In the genomic region with DNA sequence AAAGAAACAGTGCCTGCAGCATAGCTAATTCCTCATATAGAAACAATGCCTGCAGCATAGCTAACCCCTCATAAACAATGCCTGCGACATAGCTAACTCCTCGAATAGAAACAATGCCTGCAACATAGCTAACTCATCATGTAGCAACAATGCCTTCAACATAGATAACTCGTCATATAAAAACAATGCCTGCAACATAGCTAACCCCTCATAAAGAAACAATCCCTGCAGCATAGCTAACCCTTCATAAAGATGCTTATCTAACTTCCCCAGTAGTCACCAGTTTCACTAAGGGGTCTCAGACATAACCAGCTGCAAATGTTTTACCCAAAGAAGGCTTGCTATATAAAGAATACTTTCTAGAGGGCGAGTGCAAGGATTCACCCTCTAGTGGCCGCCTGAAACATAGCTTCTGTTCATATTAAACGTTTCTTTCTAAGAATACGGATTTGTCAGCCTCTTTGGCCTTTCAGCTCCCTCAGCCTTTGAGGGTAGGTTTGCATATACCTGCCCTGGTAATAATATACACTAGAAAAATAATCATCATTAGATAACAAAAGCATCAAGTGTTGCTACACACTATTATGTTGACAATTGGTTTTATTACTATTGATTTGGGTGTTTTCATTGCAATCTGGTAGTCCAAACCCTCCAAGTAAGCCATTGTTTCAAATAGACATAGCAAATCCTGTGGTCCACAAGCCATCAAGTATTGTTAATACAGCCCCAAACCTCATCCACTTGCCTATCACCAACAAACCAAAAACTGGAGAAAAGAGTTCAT, we compare ENCODE assay signal across 8 cellular contexts. TPM values are rescaled to one million over a fixed set of nuclear protein-coding genes. Genes with fewer than 3 reads are reported as not detected.
DNase-seq lines count a peak whose midpoint lies in the region; ATAC-seq and TF ChIP-seq lines count a peak whose summit lies in the region.

No MANE protein-coding gene starts in this region.

- no peak overlapping the region for H3K27ac Mint-ChIP-seq in progenitor cell of endocrine pancreas

- H3K4me2 ChIP-seq in Loucy (ENCODE audit: low read depth, low read length, poor library complexity, severe bottlenecking) = no peak overlapping the region

- H3K27me3 ChIP-seq in Loucy (ENCODE audit: insufficient read depth, low read length, poor library complexity, severe bottlenecking) = no peaks in the 10 kb centered on the region

- no peak overlapping the region for H2AFZ ChIP-seq in Loucy (ENCODE audit: low read length)

- H4K20me1 ChIP-seq in Loucy (ENCODE audit: insufficient read depth, low read length, poor library complexity, severe bottlenecking) = no peaks in the 10 kb centered on the region

- H3K9me3 Mint-ChIP-seq in progenitor cell of endocrine pancreas (ENCODE audit: low read depth) = no peaks in the 10 kb centered on the region

- DNase-seq in GM04503 (ENCODE audit: low read depth) (peak; percentile 11), epithelial cell of proximal tubule (ENCODE audit: low read depth) (no peak), progenitor cell of endocrine pancreas (ENCODE audit: low spot score, unreplicated experiment) (no peak), NCI-H2196 (lab: John Stamatoyannopoulos, UW; ENCODE audit: unreplicated experiment) (no peak), NCI-H2107 treated with DMSO at 0.1 percent for 48 hours (lab: John Stamatoyannopoulos, UW; ENCODE audit: unreplicated experiment) (no peak), NCI-H524 treated with DMSO at 0.1 percent for 48 hours (lab: John Stamatoyannopoulos, UW) (no peak)

- no peak overlapping the region for H3K4me3 Mint-ChIP-seq in progenitor cell of endocrine pancreas (ENCODE audit: low read depth)

- H3K4me1 ChIP-seq in Loucy (ENCODE audit: insufficient read depth, low read length, poor library complexity, severe bottlenecking) = peaks cover 6% of the 10 kb centered on the region

- no peaks in the 10 kb centered on the region for H3K9me3 ChIP-seq in Loucy (ENCODE audit: insufficient read depth, low read depth, low read length)

- no peaks in the 10 kb centered on the region for H3K79me2 ChIP-seq in Loucy (ENCODE audit: insufficient read depth, low read length)

- no peak overlapping the region for H3K4me3 ChIP-seq in Loucy (ENCODE audit: low read length, poor library complexity, severe bottlenecking)
- H3K4me3 ChIP-seq in epithelial cell of proximal tubule (ENCODE audit: low read depth, low read length) = no peak overlapping the region

- H3K9ac ChIP-seq in Loucy (ENCODE audit: low read depth, low read length, poor library complexity, severe bottlenecking) = no peak overlapping the region

- no peaks in the 10 kb centered on the region for H3K36me3 Mint-ChIP-seq in progenitor cell of endocrine pancreas (ENCODE audit: insufficient read depth)

- no peaks in the 10 kb centered on the region for H3K9me2 ChIP-seq in Loucy (replicated peaks; ENCODE audit: low read depth, low read length)

- no peaks in the 10 kb centered on the region for H3F3A ChIP-seq in Loucy (ENCODE audit: low read depth)

- peaks cover 11% of the 10 kb centered on the region; the same call in 1 of the 2 replicates for H3K36me3 ChIP-seq in Loucy (ENCODE audit: insufficient read depth, low read length)

- no peaks in the 10 kb centered on the region for H3K4me1 Mint-ChIP-seq in progenitor cell of endocrine pancreas (ENCODE audit: low read depth)

- TF ChIP-seq CTCF in Loucy (conservative IDR thresholded peaks at IDR 0.05; ENCODE audit: low read length) (peak; percentile 85), epithelial cell of proximal tubule (conservative IDR thresholded peaks at IDR 0.05; ENCODE audit: low read depth, low read length) (peak; percentile 72), progenitor cell of endocrine pancreas (IDR thresholded peaks at IDR 0.05; ENCODE audit: unreplicated experiment) (peak; percentile 71)

- no peak for ATAC-seq in HG03135 (IDR thresholded peaks at IDR 0.05; ENCODE audit: unreplicated experiment)

- H3K27me3 Mint-ChIP-seq in progenitor cell of endocrine pancreas = no peaks in the 10 kb centered on the region

RNA-seq across cellular contexts. Expression of a gene that starts 44.4 kb away (rescaled TPM):
- 9.1 and 11.0 TPM in 2 replicates for total RNA-seq in epithelial cell of proximal tubule
- total RNA-seq in progenitor cell of endocrine pancreas = 25.1 and 26.6 TPM in 2 replicates
